Comparison of ENCODE assay signal across 9 cellular contexts in genomic region chr3:11567516-11568467, GRCh38.
DNase-seq lines count a peak whose midpoint lies in the region; ATAC-seq and TF ChIP-seq lines count a peak whose summit lies in the region.
"Had no signal": no experiment of that assay in that cellular context is flagged by ENCODE, and none has a peak within 500 bp of the region (broad histone marks: within the 10 kb centered on the region; RNA-seq: fewer than 3 reads in every experiment).

No MANE protein-coding gene starts in this region.

- no peak for ATAC-seq in GM18867 (IDR thresholded peaks at IDR 0.05; ENCODE audit: unreplicated experiment)
- no peak for ATAC-seq in HG02970 (IDR thresholded peaks at IDR 0.05; ENCODE audit: low FRiP score, unreplicated experiment)
- ATAC-seq: GM12878 had no signal

- H3K4me3 ChIP-seq in fibroblast of the aortic adventitia (ENCODE audit: low read depth, low read length) = peak overlapping the region; percentile 51
- H3K4me3 ChIP-seq: GM12878 had no signal

- DNase-seq in Daoy (ENCODE audit: low read depth) (peak; percentile 91), T1000 (lab: John Stamatoyannopoulos, UW) (peak; percentile 87), fibroblast of the aortic adventitia (ENCODE audit: low read depth) (peak; percentile 83), renal cortical epithelial cell (ENCODE audit: low read depth) (peak; percentile 60), NCI-H2171 (lab: John Stamatoyannopoulos, UW) (no peak), RPMI8226 (no peak)

- no peak for TF ChIP-seq CTCF in fibroblast of the aortic adventitia (IDR thresholded peaks at IDR 0.05; ENCODE audit: insufficient read depth, low read length)

Comparison
In these comparisons a context has a peak if more than half of its experiments do, and no peak if none do; other contexts are left out.
1. DNase-seq: peak in Daoy (single experiment), T1000 (single experiment), fibroblast of the aortic adventitia (single experiment) and renal cortical epithelial cell (single experiment); none in NCI-H2171 (single experiment) and RPMI8226 (single experiment).